ENCODE assay signal across 1 cellular context in the genomic region with DNA sequence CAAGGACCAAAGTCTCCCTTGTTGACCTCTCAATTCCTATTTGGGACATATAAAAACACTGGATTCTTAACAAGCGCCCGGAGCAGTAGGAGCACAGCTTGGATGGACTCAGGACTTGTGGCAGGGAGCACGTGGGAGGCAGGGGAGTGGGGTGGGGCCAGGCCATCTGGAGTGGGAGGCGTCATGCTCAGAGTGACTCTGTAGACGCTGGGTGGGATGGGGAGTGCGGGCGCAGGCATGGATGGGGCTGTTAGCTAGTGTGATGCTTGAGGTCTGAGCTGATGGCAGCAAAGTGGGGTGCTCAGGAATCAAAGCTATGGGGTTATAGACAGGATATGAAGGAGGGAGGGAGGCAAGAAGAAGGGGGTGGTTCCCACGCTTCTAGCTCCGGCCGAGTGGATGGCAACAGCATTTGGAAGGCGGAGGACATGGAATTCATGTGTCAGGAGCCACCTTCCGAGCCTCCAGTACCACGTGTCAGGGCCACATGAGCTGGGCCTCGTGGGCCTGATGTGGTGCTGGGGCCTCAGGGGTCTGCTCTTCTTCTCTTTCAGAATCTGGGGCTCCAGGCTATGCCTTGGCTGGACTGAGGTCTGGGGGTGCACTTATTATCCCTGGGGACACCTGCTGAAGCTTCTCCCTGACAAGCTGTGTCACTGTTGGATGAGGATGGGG.
TF ChIP-seq lines count a peak whose summit lies in the region.

No MANE protein-coding gene starts in this region.

TF ChIP-seq in K562, 482 proteins besides CTCF, POLR2A, EP300 and RAD21:
- TF ChIP-seq ZNF263 (CRISPR knock-in tag; IDR thresholded peaks at IDR 0.05; ENCODE audit: borderline replicate concordance) (0 out of 2 replicates have a peak, but pooled peaks have one; percentile 41), SIRT6 (IDR thresholded peaks at IDR 0.05; ENCODE audit: low read depth, low read length) (no peak)
TF ChIP-seq in K562: peak in this region for 1.
